ENCODE assay signal across 25 cellular contexts in the genomic region with DNA sequence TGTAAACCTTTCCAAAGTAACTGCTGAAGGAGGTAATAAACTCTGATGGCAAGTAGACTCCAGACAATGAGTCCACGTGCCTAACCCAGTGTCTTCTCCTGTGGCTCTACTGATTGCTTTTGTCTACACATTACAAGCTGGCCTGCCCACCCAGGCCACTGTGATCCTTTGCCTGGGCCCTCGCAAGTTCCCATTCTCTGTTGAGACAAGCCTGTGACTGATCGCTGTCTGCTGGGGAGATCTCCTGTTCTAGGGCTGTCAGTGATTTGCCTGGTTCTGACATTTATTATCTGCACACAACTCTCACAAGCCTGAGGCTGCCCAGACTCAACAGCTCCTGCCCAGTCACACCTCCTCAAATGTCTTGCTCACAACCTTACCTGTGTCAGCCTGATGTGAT.
"Had no signal": no experiment of that assay in that cellular context is flagged by ENCODE, and none has a peak within 500 bp of the region (broad histone marks: within the 10 kb centered on the region; RNA-seq: fewer than 3 reads in every experiment).

No MANE protein-coding gene starts in this region.

- H3K36me3 ChIP-seq: adrenal gland, left lung, right lobe of liver, stomach, suprapubic skin, tibial nerve, WERI-Rb-1 had no signal

- ATAC-seq: left lung; naive thymus-derived CD8-positive, alpha-beta T cell; right lobe of liver; stimulated activated effector memory CD8-positive, alpha-beta T cell treated with anti-CD3 and anti-CD28 coated beads, Interleukin-12 subunit alpha, Interleukin-12 subunit beta, amount 100 ng/mL, for 72 hours; T-cell had no signal

- H3K36me3 Mint-ChIP-seq: activated naive CD8-positive, alpha-beta T cell; naive thymus-derived CD8-positive, alpha-beta T cell; stimulated activated effector memory CD8-positive, alpha-beta T cell treated with anti-CD3 and anti-CD28 coated beads, Interleukin-12 subunit alpha, Interleukin-12 subunit beta, amount 100 ng/mL, for 72 hours; T-cell had no signal

- H3K4me3 ChIP-seq: adrenal gland, left lung, lung, right lobe of liver, skin epidermis, stomach, suprapubic skin, tibial nerve had no signal

- DNase-seq: activated CD4-positive, alpha-beta T cell treated with anti-CD3 and anti-CD28 coated beads for 1 hour; activated naive CD4-positive, alpha-beta T cell; activated T-cell treated with anti-CD3 and anti-CD28 coated beads, Interleukin-2, amount 50 U/mL, for 24 hours; adrenal gland; left lung; naive thymus-derived CD8-positive, alpha-beta T cell; occipital lobe; right lobe of liver; stimulated activated CD4-positive, alpha-beta T cell treated with anti-CD3 and anti-CD28 coated beads, Interleukin-1b, Interleukin-23, amount 100 ng/mL, for 48 hours; stomach; T-cell; WERI-Rb-1 had no signal

- H3K27me3 Mint-ChIP-seq: activated T-cell treated with anti-CD3 and anti-CD28 coated beads, Interleukin-2, amount 50 U/mL, for 24 hours; central memory CD8-positive, alpha-beta T cell had no signal

- FAIRE-seq: astrocyte, colon, TTC549, urothelium cell line had no signal

- H3K27me3 ChIP-seq: adrenal gland, left lung, stomach, suprapubic skin, tibial nerve had no signal

- H3K4me3 Mint-ChIP-seq: activated naive CD8-positive, alpha-beta T cell; activated T-cell treated with anti-CD3 and anti-CD28 coated beads, Interleukin-2, amount 50 U/mL, for 24 hours; central memory CD8-positive, alpha-beta T cell; naive thymus-derived CD8-positive, alpha-beta T cell; stimulated activated effector memory CD8-positive, alpha-beta T cell treated with anti-CD3 and anti-CD28 coated beads, Interleukin-12 subunit alpha, Interleukin-12 subunit beta, amount 100 ng/mL, for 72 hours; T-cell; T-helper 2 cell treated with Interferon-gamma antibody and Interleukin-4, amounts not matched to agents 5 μg/mL and 100 μg/mL, for 36 hours had no signal

- H3K27ac ChIP-seq: adrenal gland, left lung, right lobe of liver, skin epidermis, stomach, suprapubic skin, tibial nerve, WERI-Rb-1 had no signal

- H3K27ac Mint-ChIP-seq: activated naive CD8-positive, alpha-beta T cell; activated T-cell treated with anti-CD3 and anti-CD28 coated beads, Interleukin-2, amount 50 U/mL, for 24 hours; activated T-helper 2 cell treated with anti-CD3 and anti-CD28 coated beads, Interferon-gamma antibody, Interleukin-2, Interleukin-4, amounts not matched to agents 10 μg/mL and 5 μg/mL and 100 μg/mL, durations not matched to agents 14 hours and 24 hours and 36 hours; naive thymus-derived CD8-positive, alpha-beta T cell; stimulated activated effector memory CD8-positive, alpha-beta T cell treated with anti-CD3 and anti-CD28 coated beads, Interleukin-12 subunit alpha, Interleukin-12 subunit beta, amount 100 ng/mL, for 72 hours; T-cell; T-helper 2 cell treated with Interferon-gamma antibody and Interleukin-4, amounts not matched to agents 5 μg/mL and 100 μg/mL, for 36 hours had no signal

- H3K4me1 Mint-ChIP-seq: central memory CD8-positive, alpha-beta T cell; naive thymus-derived CD8-positive, alpha-beta T cell; stimulated activated effector memory CD8-positive, alpha-beta T cell treated with anti-CD3 and anti-CD28 coated beads, Interleukin-12 subunit alpha, Interleukin-12 subunit beta, amount 100 ng/mL, for 72 hours; T-cell had no signal

- H3K9me3 ChIP-seq: adrenal gland, left lung, right lobe of liver, stomach, suprapubic skin had no signal

- H3K4me1 ChIP-seq: adrenal gland, left lung, right lobe of liver, stomach, suprapubic skin, tibial nerve had no signal
